24 cellular contexts compared by ENCODE assay signal in the genomic region with DNA sequence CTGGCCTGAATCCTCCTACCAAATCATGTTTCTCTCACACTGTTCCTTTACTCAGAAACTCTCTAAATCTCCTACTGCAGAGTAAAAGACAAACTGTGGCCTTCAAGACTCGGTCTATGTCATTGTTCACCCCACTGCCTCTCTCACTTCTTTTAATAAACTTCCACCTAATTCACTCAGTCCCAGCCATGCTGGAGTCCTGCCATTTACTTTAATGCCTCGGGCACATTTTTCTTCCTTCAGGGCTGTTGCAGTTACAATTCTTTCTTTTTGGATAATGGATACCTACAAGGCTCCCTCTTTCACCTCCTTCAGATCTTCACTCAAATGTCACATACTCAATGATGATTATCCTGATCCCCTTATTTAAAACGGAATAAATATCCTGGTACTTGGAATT.
"Had no signal": no experiment of that assay in that cellular context is flagged by ENCODE, and none has a peak within 500 bp of the region (broad histone marks: within the 10 kb centered on the region; RNA-seq: fewer than 3 reads in every experiment).

No MANE protein-coding gene starts in this region.

- H3K4me1 Mint-ChIP-seq: central memory CD8-positive, alpha-beta T cell; stimulated activated effector memory CD8-positive, alpha-beta T cell treated with anti-CD3 and anti-CD28 coated beads, Interleukin-12 subunit alpha, Interleukin-12 subunit beta, amount 100 ng/mL, for 72 hours; stimulated activated naive CD8-positive, alpha-beta T cell treated with anti-CD3 and anti-CD28 coated beads, Interleukin-15, amount 100 ng/mL, for 72 hours had no signal

- H3K36me3 Mint-ChIP-seq: activated naive CD4-positive, alpha-beta T cell treated with anti-CD3 and anti-CD28 coated beads, Interleukin-2, amount 50 U/mL, for 72 hours; natural killer cell treated with Interleukin-12 subunit alpha and Interleukin-12 subunit beta and Interleukin-15 and Interleukin-18, amount 100 ng/mL, for 72 hours; stimulated activated effector memory CD8-positive, alpha-beta T cell treated with anti-CD3 and anti-CD28 coated beads, Interleukin-12 subunit alpha, Interleukin-12 subunit beta, amount 100 ng/mL, for 72 hours had no signal

- DNase-seq: activated CD4-positive, alpha-beta T cell treated with anti-CD3 and anti-CD28 coated beads for 1 hour; activated CD4-positive, alpha-beta T cell treated with anti-CD3 and anti-CD28 coated beads, Interleukin-2, amount 50 U/mL, for 1 hour; activated gamma-delta T cell treated with Interleukin-2 at 50 U/mL for 16 hours; activated T-cell treated with anti-CD3 and anti-CD28 coated beads, Interleukin-2, amount 50 U/mL, for 1 hour; adrenal gland; effector memory CD4-positive, alpha-beta T cell; gastrocnemius medialis; head of caudate nucleus; hypothalamus; occipital lobe; right lobe of liver; stimulated activated CD4-positive, alpha-beta T cell treated with anti-CD3 and anti-CD28 coated beads, Interleukin-2, amount 100 ng/mL, for 24 hours; stimulated activated naive CD8-positive, alpha-beta T cell treated with anti-CD3 and anti-CD28 coated beads, Interleukin-15, amount 100 ng/mL, for 72 hours; tibial artery; WERI-Rb-1 had no signal

- H3K27ac Mint-ChIP-seq: activated naive CD4-positive, alpha-beta T cell treated with anti-CD3 and anti-CD28 coated beads, Interleukin-2, amount 50 U/mL, for 72 hours; natural killer cell treated with Interleukin-12 subunit alpha and Interleukin-12 subunit beta and Interleukin-15 and Interleukin-18, amount 100 ng/mL, for 72 hours; stimulated activated effector memory CD8-positive, alpha-beta T cell treated with anti-CD3 and anti-CD28 coated beads, Interleukin-12 subunit alpha, Interleukin-12 subunit beta, amount 100 ng/mL, for 72 hours; stimulated activated naive CD8-positive, alpha-beta T cell treated with anti-CD3 and anti-CD28 coated beads, Interleukin-15, amount 100 ng/mL, for 72 hours; T-helper 2 cell treated with Interferon-gamma antibody and Interleukin-4, amounts not matched to agents 5 μg/mL and 100 μg/mL, for 36 hours had no signal

- H3K4me3 Mint-ChIP-seq: central memory CD8-positive, alpha-beta T cell; natural killer cell treated with Interleukin-12 subunit alpha and Interleukin-12 subunit beta and Interleukin-15 and Interleukin-18, amount 100 ng/mL, for 72 hours; stimulated activated effector memory CD8-positive, alpha-beta T cell treated with anti-CD3 and anti-CD28 coated beads, Interleukin-12 subunit alpha, Interleukin-12 subunit beta, amount 100 ng/mL, for 72 hours; stimulated activated naive CD8-positive, alpha-beta T cell treated with anti-CD3 and anti-CD28 coated beads, Interleukin-15, amount 100 ng/mL, for 72 hours; T-helper 2 cell treated with Interferon-gamma antibody and Interleukin-4, amounts not matched to agents 5 μg/mL and 100 μg/mL, for 36 hours had no signal

- H3K27me3 Mint-ChIP-seq: central memory CD8-positive, alpha-beta T cell; natural killer cell treated with Interleukin-12 subunit alpha and Interleukin-12 subunit beta and Interleukin-15 and Interleukin-18, amount 100 ng/mL, for 72 hours; stimulated activated naive CD8-positive, alpha-beta T cell treated with anti-CD3 and anti-CD28 coated beads, Interleukin-15, amount 100 ng/mL, for 72 hours had no signal

- H3K36me3 ChIP-seq: adrenal gland, ascending aorta, breast epithelium, gastrocnemius medialis, right lobe of liver, tibial artery, WERI-Rb-1 had no signal

- H3K4me1 ChIP-seq: ascending aorta, breast epithelium, gastrocnemius medialis, right lobe of liver, tibial artery had no signal

- ATAC-seq: activated naive CD4-positive, alpha-beta T cell treated with anti-CD3 and anti-CD28 coated beads, Interleukin-2, amount 50 U/mL, for 72 hours; esophagus mucosa; gastrocnemius medialis; natural killer cell treated with Interleukin-12 subunit alpha and Interleukin-12 subunit beta and Interleukin-15 and Interleukin-18, amount 100 ng/mL, for 72 hours; right lobe of liver; stimulated activated effector memory CD8-positive, alpha-beta T cell treated with anti-CD3 and anti-CD28 coated beads, Interleukin-12 subunit alpha, Interleukin-12 subunit beta, amount 100 ng/mL, for 72 hours; stimulated activated naive CD8-positive, alpha-beta T cell treated with anti-CD3 and anti-CD28 coated beads, Interleukin-15, amount 100 ng/mL, for 72 hours had no signal

- H3K27me3 ChIP-seq: adrenal gland, ascending aorta, breast epithelium, gastrocnemius medialis, right lobe of liver, tibial artery had no signal

- H3K4me3 ChIP-seq: adrenal gland, ascending aorta, breast epithelium, gastrocnemius medialis, right lobe of liver, skin epidermis, tibial artery had no signal

- H3K27ac ChIP-seq: adrenal gland, ascending aorta, breast epithelium, gastrocnemius medialis, right lobe of liver, skin epidermis, tibial artery, WERI-Rb-1 had no signal

- H3K9me3 ChIP-seq: adrenal gland, ascending aorta, breast epithelium, gastrocnemius medialis, right lobe of liver, tibial artery had no signal
